8 cellular contexts compared by ENCODE assay signal in the genomic region with DNA sequence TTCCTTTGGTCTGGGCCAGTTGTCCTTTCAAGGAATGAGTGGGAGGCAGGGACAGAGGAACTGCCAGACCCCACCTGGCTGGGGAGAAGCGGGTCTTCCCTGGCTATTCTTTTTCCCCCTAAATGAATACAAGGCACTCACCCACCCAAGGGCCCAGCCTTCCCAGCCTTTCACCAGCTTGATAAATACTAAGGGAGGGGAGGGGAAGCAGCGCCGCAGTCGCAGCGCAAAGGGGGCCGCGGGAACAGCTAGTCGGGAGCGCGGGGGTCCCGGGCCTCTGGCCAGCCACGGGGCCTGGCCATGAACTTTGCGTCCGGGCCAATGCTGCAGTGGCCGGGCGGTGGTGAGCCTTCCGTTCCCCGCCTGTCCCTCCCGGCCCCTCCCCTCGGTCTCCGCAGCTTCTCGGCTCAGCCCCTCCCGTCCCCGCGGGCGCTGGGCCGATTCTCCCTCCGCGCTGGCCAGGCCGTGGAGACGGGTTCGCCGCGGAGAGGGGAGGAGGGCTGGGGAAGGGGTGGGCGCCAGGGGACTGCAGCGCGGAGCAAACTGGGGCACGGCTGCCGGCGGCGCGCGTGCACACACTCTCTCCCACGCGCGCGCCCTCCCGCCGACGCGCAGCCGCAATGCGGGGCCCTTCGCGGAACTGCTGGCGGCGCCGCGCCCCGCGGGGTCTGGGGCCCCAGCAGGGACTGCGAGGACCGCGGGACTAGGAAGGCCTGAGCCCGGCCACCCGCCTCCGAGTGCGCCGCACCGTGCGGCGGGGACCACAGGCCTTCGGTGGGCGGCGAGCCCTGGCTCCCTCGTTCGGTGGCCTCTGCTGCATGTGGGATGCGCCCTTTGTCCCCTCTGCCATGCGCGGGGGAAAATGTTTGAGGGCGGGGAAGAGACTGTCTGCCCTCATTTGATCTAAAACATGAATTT.
DNase-seq lines count a peak whose midpoint lies in the region; ATAC-seq and TF ChIP-seq lines count a peak whose summit lies in the region.

No MANE protein-coding gene starts in this region.

- TF ChIP-seq CTCF in right lobe of liver (IDR thresholded peaks at IDR 0.05): no peak

- DNase-seq in Caki2 (ENCODE audit: low read depth): peak; percentile 43
- DNase-seq in NCI-H1092 (lab: John Stamatoyannopoulos, UW): peak; percentile 66
- DNase-seq in activated CD4-positive, alpha-beta T cell treated with anti-CD3 and anti-CD28 coated beads, Interleukin-2, amount 10 ng/mL, durations not matched to agents 7 days and 5 days: peak; percentile 17
- peak; percentile 51 for DNase-seq in dermis blood vessel endothelial cell
- DNase-seq in right lobe of liver: peak in 1 of 3 donors; percentile 47
- DNase-seq in stimulated activated CD4-positive, alpha-beta T cell treated with anti-CD3 and anti-CD28 coated beads, Interleukin-4, amount 100 ng/mL, for 1 hour: peak; percentile 63
- no peak for DNase-seq in HPDE6-E6E7 (ENCODE audit: extremely low spot score)

- in situ Hi-C loops in Caki2 (cut with HindIII; ENCODE audit: low pct_unique_long_range_greater_than_20kb, low sequenced_read_pairs): no loop called here

- no peak overlapping the region for H3K27ac Mint-ChIP-seq in activated CD4-positive, alpha-beta T cell treated with anti-CD3 and anti-CD28 coated beads, Interleukin-2, amount 10 ng/mL, durations not matched to agents 7 days and 5 days

- H3K36me3 Mint-ChIP-seq in activated CD4-positive, alpha-beta T cell treated with anti-CD3 and anti-CD28 coated beads, Interleukin-2, amount 10 ng/mL, durations not matched to agents 7 days and 5 days (ENCODE audit: low read depth): no peaks in the 10 kb centered on the region

- no peak for TF ChIP-seq POLR2A in right lobe of liver (IDR thresholded peaks at IDR 0.05)

- WGBS in right lobe of liver (ENCODE audit: insufficient coverage, low coverage, low lambda C conversion rate, missing lambda C conversion rate): 0% methylated on average over 11 of the region's 81 CpGs

- peak overlapping the region; percentile 60 to 74 (median 66) for H3K4me3 ChIP-seq in right lobe of liver

- no peaks in the 10 kb centered on the region for H3K4me1 Mint-ChIP-seq in activated CD4-positive, alpha-beta T cell treated with anti-CD3 and anti-CD28 coated beads, Interleukin-2, amount 10 ng/mL, durations not matched to agents 7 days and 5 days

- ATAC-seq in right lobe of liver (peak; percentile 62 to 73 (median 67)), HG03175 (IDR thresholded peaks at IDR 0.05; ENCODE audit: unreplicated experiment) (no peak)

- peaks cover 15% of the 10 kb centered on the region for H3K27me3 Mint-ChIP-seq in activated CD4-positive, alpha-beta T cell treated with anti-CD3 and anti-CD28 coated beads, Interleukin-2, amount 10 ng/mL, durations not matched to agents 7 days and 5 days

- no peaks in the 10 kb centered on the region for H3K9me3 ChIP-seq in right lobe of liver

- intact Hi-C loops in right lobe of liver (cut with DNase I): loop anchor here in 1 of 2 donors (10.0 kb wide), 1 partner anchor 215 kb away; no protein-coding TSS in a partner anchor

- no peaks in the 10 kb centered on the region for H3K36me3 ChIP-seq in right lobe of liver

- CTCF ChIA-PET in activated CD4-positive, alpha-beta T cell treated with anti-CD3 and anti-CD28 coated beads, Interleukin-2, amount 10 ng/mL, durations not matched to agents 7 days and 5 days (lab: Charles Lee): interaction anchor here (0.9 to 1.5 kb wide), 2 partner anchors 12 to 13 kb away, joined by 3 to 5 read pairs; no protein-coding TSS in a partner anchor

- H3K4me3 Mint-ChIP-seq in activated CD4-positive, alpha-beta T cell treated with anti-CD3 and anti-CD28 coated beads, Interleukin-2, amount 10 ng/mL, durations not matched to agents 7 days and 5 days: peak overlapping the region; percentile 68

- POLR2A ChIA-PET in activated CD4-positive, alpha-beta T cell treated with anti-CD3 and anti-CD28 coated beads, Interleukin-2, amount 10 ng/mL, durations not matched to agents 7 days and 5 days (lab: Charles Lee): no interaction called here

- H3K27me3 ChIP-seq in right lobe of liver: no peaks in the 10 kb centered on the region

- H3K4me1 ChIP-seq in right lobe of liver: peaks cover 0 to 5% (median 0%) of the 10 kb centered on the region in 4 donors

- peak overlapping the region in 1 of 3 donors; percentile 39 for H3K27ac ChIP-seq in right lobe of liver

- no peaks in the 10 kb centered on the region for H3K9me3 Mint-ChIP-seq in activated CD4-positive, alpha-beta T cell treated with anti-CD3 and anti-CD28 coated beads, Interleukin-2, amount 10 ng/mL, durations not matched to agents 7 days and 5 days
